Comparison of ENCODE assay signal across 26 cellular contexts in genomic region chr22:47586038-47586437, GRCh38.
DNase-seq lines count a peak whose midpoint lies in the region; ATAC-seq and TF ChIP-seq lines count a peak whose summit lies in the region.
"Had no signal": no experiment of that assay in that cellular context is flagged by ENCODE, and none has a peak within 500 bp of the region (broad histone marks: within the 10 kb centered on the region; RNA-seq: fewer than 3 reads in every experiment).

No MANE protein-coding gene starts in this region.

- H3K36me3 ChIP-seq in PC-3 (ENCODE audit: low read depth, low read length), result no peaks in the 10 kb centered on the region
- H3K36me3 ChIP-seq: gastrocnemius medialis, right atrium auricular region, thyroid gland had no signal

- H3K9ac ChIP-seq in PC-3 (ENCODE audit: low read length), result no peak overlapping the region
- H3K9ac ChIP-seq: parathyroid adenoma had no signal

- DNase-seq in DMS153 treated with DMSO at 0.1 percent for 48 hours (lab: John Stamatoyannopoulos, UW; ENCODE audit: unreplicated experiment) (peak; percentile 22), PC-3 (peak; percentile 43), mucosa of gallbladder (ENCODE audit: low spot score) (peak; percentile 70)
- no peak for DNase-seq in stimulated activated CD4-positive, alpha-beta T cell treated with anti-CD3 and anti-CD28 coated beads, Interleukin-15, amount 100 ng/mL, for 24 hours
- no peak for DNase-seq in activated CD4-positive, alpha-beta T cell treated with anti-CD3 and anti-CD28 coated beads for 1 hour
- DNase-seq: activated CD4-positive, alpha-beta T cell treated with anti-CD3 and anti-CD28 coated beads, Interleukin-2, amount 50 U/mL, for 4 hours; activated naive CD4-positive, alpha-beta T cell treated with anti-CD3 and anti-CD28 coated beads, Interleukin-2, amount 50 U/mL, for 16 hours; endodermal cell; gastrocnemius medialis; hypothalamus; KBM-7; left ventricle myocardium superior; NCI-H2081; nephron progenitor cell; stimulated activated CD4-positive, alpha-beta T cell treated with anti-CD3 and anti-CD28 coated beads, Interleukin-12 subunit alpha, Interleukin-12 subunit beta, amount 100 ng/mL, for 4 hours; stimulated activated naive CD8-positive, alpha-beta T cell treated with anti-CD3 and anti-CD28 coated beads, Interleukin-15, Interleukin-2, amounts not matched to agents 100 U/mL and 50 U/mL, for 24 hours; T-helper 9 cell; thyroid gland had no signal

- H3K27me3 ChIP-seq in PC-3 (ENCODE audit: low read length), result no peaks in the 10 kb centered on the region
- H3K27me3 ChIP-seq: gastrocnemius medialis, right atrium auricular region, thyroid gland had no signal

- no peaks in the 10 kb centered on the region for H3K9me3 ChIP-seq in PC-3 (ENCODE audit: low read length)
- H3K9me3 ChIP-seq: gastrocnemius medialis had no signal

- ATAC-seq in PC-3 (peak; percentile 64), HG03469 (IDR thresholded peaks at IDR 0.05; ENCODE audit: unreplicated experiment) (no peak), HG03108 (IDR thresholded peaks at IDR 0.05; ENCODE audit: unreplicated experiment) (no peak)
- ATAC-seq: gastrocnemius medialis; left ventricle myocardium superior; stimulated activated naive CD8-positive, alpha-beta T cell treated with anti-CD3 and anti-CD28 coated beads, Interleukin-15, Interleukin-2, amounts not matched to agents 100 U/mL and 50 U/mL, for 24 hours; WTC11 had no signal

- H4K20me1 ChIP-seq in PC-3 (ENCODE audit: low read length), result no peaks in the 10 kb centered on the region

- H3K9me2 ChIP-seq in PC-3 (replicated peaks; ENCODE audit: low read length), result no peaks in the 10 kb centered on the region

- no peak overlapping the region for H2AFZ ChIP-seq in PC-3 (ENCODE audit: low read length)
- H2AFZ ChIP-seq: parathyroid adenoma had no signal

- intact Hi-C loops in PC-3 (cut with micrococcal nuclease), result loop anchor here (1.0 kb wide), 1 partner anchor 373 kb away; no protein-coding TSS in a partner anchor

- H3F3A ChIP-seq in PC-3 (ENCODE audit: low read length, unreplicated experiment), result no peaks in the 10 kb centered on the region

- no TSS peak for BruUV-seq in PC-3 (replicated peaks; lab: Mats Ljungman, UMichigan)

- no peak overlapping the region for H3K4me2 ChIP-seq in PC-3 (ENCODE audit: low read length)

- POLR2A ChIA-PET in PC-3 (lab: Charles Lee; ENCODE audit: unreplicated experiment), result no interaction called here

- H3K27ac ChIP-seq in PC-3 (ENCODE audit: low read length), result no peak overlapping the region
- H3K27ac ChIP-seq: C4-2B, coronary artery, gastrocnemius medialis, parathyroid adenoma, right atrium auricular region, thyroid gland had no signal

- H3K4me3 ChIP-seq in PC-3 (ENCODE audit: low read length), result no peak overlapping the region
- H3K4me3 ChIP-seq: coronary artery, gastrocnemius medialis, right atrium auricular region, thyroid gland had no signal

- CTCF ChIA-PET in PC-3 (lab: Charles Lee), result interaction anchor here (0.8 to 1.6 kb wide), 2 partner anchors 70 to 741 kb away, joined by 3 to 8 read pairs; no protein-coding TSS in a partner anchor

- H3K79me2 ChIP-seq in PC-3 (ENCODE audit: low read length), result no peaks in the 10 kb centered on the region
- H3K79me2 ChIP-seq: parathyroid adenoma had no signal

- TF ChIP-seq CTCF in LNCAP (IDR thresholded peaks at IDR 0.05), result peak; percentile 44; the same call in 1 of the 2 replicates
- peak; percentile 39 for TF ChIP-seq CTCF in PC-3 (conservative IDR thresholded peaks at IDR 0.05; ENCODE audit: low read depth, low read length)

- no peaks in the 10 kb centered on the region for H3K4me1 ChIP-seq in PC-3 (ENCODE audit: insufficient read depth, low read length)
- H3K4me1 ChIP-seq: gastrocnemius medialis, parathyroid adenoma, right atrium auricular region, thyroid gland had no signal

Comparison
In these comparisons a context has a peak if more than half of its experiments do, and no peak if none do; other contexts are left out.
1. DNase-seq: peak in DMS153 treated with DMSO at 0.1 percent for 48 hours (single experiment), PC-3 (single experiment) and mucosa of gallbladder (single experiment); none in stimulated activated CD4-positive, alpha-beta T cell treated with anti-CD3 and anti-CD28 coated beads, Interleukin-15, amount 100 ng/mL, for 24 hours (single experiment) and activated CD4-positive, alpha-beta T cell treated with anti-CD3 and anti-CD28 coated beads for 1 hour (single experiment).